In genomic region chr22:42662114-42663021, GRCh38 we compare ENCODE assay signal across 8 cellular contexts.
A peak's percentile ranks its signal among the peaks of the same experiment; 100 is the strongest.
DNase-seq lines count a peak whose midpoint lies in the region; ATAC-seq and TF ChIP-seq lines count a peak whose summit lies in the region.

No MANE protein-coding gene starts in this region.

- TF ChIP-seq CTCF in neutrophil (IDR thresholded peaks at IDR 0.05): peak; percentile 73

- H3K27ac ChIP-seq in neutrophil: no peak overlapping the region

- DNase-seq in DMS53 treated with DMSO at 0.1 percent for 48 hours (lab: John Stamatoyannopoulos, UW; ENCODE audit: unreplicated experiment) (peak; percentile 39), RPMI8226 (peak; percentile 71), germinal center (ENCODE audit: low spot score) (peak; percentile 85), superior temporal gyrus (ENCODE audit: extremely low spot score) (peak; percentile 80)
- DNase-seq in activated effector memory CD4-positive, alpha-beta T cell treated with anti-CD3 and anti-CD28 coated beads, Interleukin-2, amount 50 U/mL, for 16 hours: peak; percentile 93

- peaks cover 41% of the 10 kb centered on the region for H3K27me3 ChIP-seq in neutrophil

- ATAC-seq in HG03108 (IDR thresholded peaks at IDR 0.05; ENCODE audit: unreplicated experiment) (peak; percentile 36), GM21619 (IDR thresholded peaks at IDR 0.05; ENCODE audit: unreplicated experiment) (no peak)

- no peaks in the 10 kb centered on the region for H3K9me3 ChIP-seq in neutrophil

- H3K4me3 ChIP-seq in neutrophil (ENCODE audit: low read depth in 1 of 2, low read length in 1 of 2): peak overlapping the region; percentile 36 to 49

- H3K36me3 ChIP-seq in neutrophil: no peaks in the 10 kb centered on the region

- peaks cover 11% of the 10 kb centered on the region in 2 experiments for H3K4me1 ChIP-seq in neutrophil (ENCODE audit: control insufficient read depth in 1 of 2, insufficient read depth in 1 of 2, low read depth in 1 of 2, low read length in 1 of 2)

Comparison
In these comparisons a context has a peak if more than half of its experiments do, and no peak if none do; other contexts are left out.
1. DNase-seq: peak in every context shown above with its lines; median percentile 93 in activated effector memory CD4-positive, alpha-beta T cell treated with anti-CD3 and anti-CD28 coated beads, Interleukin-2, amount 50 U/mL, for 16 hours; 85 in germinal center; 80 in superior temporal gyrus; 71 in RPMI8226; 39 in DMS53 treated with DMSO at 0.1 percent for 48 hours.